In the genomic region with DNA sequence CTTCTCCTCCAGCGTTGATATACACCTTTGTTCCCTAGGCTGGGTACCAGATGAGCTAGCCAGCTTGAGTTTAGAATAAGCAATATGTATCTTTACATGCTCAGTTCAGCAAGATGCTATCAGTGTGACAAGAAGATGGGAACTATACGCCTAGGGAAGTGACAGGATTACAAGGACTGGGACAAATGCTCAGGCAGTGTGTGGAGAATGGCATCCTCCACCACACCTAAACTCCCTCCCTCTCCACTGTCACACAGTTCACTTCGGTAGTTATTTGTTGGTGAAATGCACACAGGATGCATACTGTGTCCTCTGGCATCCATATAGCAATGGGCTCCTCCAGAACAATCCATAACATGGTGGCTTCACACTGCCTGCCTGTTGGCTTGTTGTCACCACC, we compare ENCODE assay signal across 16 cellular contexts.
"Had no signal": no experiment of that assay in that cellular context is flagged by ENCODE, and none has a peak within 500 bp of the region (broad histone marks: within the 10 kb centered on the region; RNA-seq: fewer than 3 reads in every experiment).

No MANE protein-coding gene starts in this region.

- FAIRE-seq: colon, small intestine had no signal

- H3K27ac ChIP-seq: ascending aorta, cardiac muscle cell, heart left ventricle, neutrophil, right atrium auricular region, thyroid gland, uterus had no signal

- H3K4me1 ChIP-seq: uterus had no signal

- H3K4me3 Mint-ChIP-seq: naive B cell had no signal

- H3K4me3 ChIP-seq: ascending aorta, cardiac muscle cell, heart left ventricle, lung, right atrium auricular region, thyroid gland, uterus had no signal

- DNase-seq: activated CD4-positive, CD25-positive, alpha-beta regulatory T cell treated with anti-CD3 and anti-CD28 coated beads, Interleukin-2, amount 50 U/mL, for 72 hours; foreskin melanocyte; heart left ventricle; left colon; midbrain; naive B cell; small intestine; T-helper 9 cell; thyroid gland; uterus had no signal

- ATAC-seq: heart left ventricle, left colon had no signal

- H3K27me3 ChIP-seq: ascending aorta, cardiac muscle cell, heart left ventricle, neutrophil, right atrium auricular region, thyroid gland, uterus had no signal

- H3K9me3 ChIP-seq: ascending aorta, heart left ventricle, neutrophil, right atrium auricular region, thyroid gland, uterus had no signal

- H3K27me3 Mint-ChIP-seq: naive B cell had no signal

- H3K36me3 ChIP-seq: uterus had no signal
